Comparison of ENCODE assay signal across 1 cellular context in genomic region chr22:31218565-31219262, GRCh38.
TF ChIP-seq lines count a peak whose summit lies in the region.

No MANE protein-coding gene starts in this region.

TF ChIP-seq in GM23338, 12 proteins besides CTCF, POLR2A, EP300 and RAD21 (continued from another document):
- no peak for TF ChIP-seq CREB1 (CRISPR knock-in tag; IDR thresholded peaks at IDR 0.05; ENCODE audit: low read depth)
- no peak for TF ChIP-seq JUNB (IDR thresholded peaks at IDR 0.05; ENCODE audit: unreplicated experiment)
- no peak for TF ChIP-seq EZH2phosphoT487 (IDR thresholded peaks at IDR 0.05; ENCODE audit: unreplicated experiment)
- no peak for TF ChIP-seq ZNF462 (CRISPR knock-in tag; IDR thresholded peaks at IDR 0.05)
- no peak for TF ChIP-seq ZNF114 (CRISPR knock-in tag; IDR thresholded peaks at IDR 0.05)
- no peak for TF ChIP-seq NANOG (IDR thresholded peaks at IDR 0.05; ENCODE audit: borderline replicate concordance)
- no peak for TF ChIP-seq ETS1 (IDR thresholded peaks at IDR 0.05)
- TF ChIP-seq POLR2AphosphoS5 (IDR thresholded peaks at IDR 0.05; ENCODE audit: low read depth), result no peak
- no peak for TF ChIP-seq STAT1 (IDR thresholded peaks at IDR 0.05; ENCODE audit: unreplicated experiment)
- TF ChIP-seq EZH2 (IDR thresholded peaks at IDR 0.05; ENCODE audit: low read depth, unreplicated experiment), result no peak
